In the genomic region with DNA sequence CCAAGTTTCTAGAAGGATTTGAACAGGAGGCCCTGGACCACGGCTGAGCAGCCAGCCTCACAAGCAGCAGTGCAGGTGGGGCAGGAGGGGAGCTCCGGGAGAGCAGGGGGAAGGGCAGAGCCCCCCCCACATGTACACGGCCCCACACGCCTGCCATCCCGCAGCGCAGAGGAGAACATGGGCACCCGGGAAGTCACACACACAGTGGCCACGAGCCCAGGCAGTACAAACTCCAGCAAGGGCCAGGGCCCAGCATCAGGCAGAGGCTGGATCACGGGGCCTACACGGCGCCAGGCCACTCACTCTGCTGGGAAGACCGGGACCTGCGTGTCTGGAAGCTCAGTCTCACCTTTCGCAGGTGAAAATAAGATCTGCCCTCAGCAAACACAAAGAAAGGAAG, we compare ENCODE assay signal across 1 cellular context.
A peak's percentile ranks its signal among the peaks of the same experiment; 100 is the strongest.
TF ChIP-seq lines count a peak whose summit lies in the region.

No MANE protein-coding gene starts in this region.

TF ChIP-seq in K562, 482 proteins besides CTCF, POLR2A, EP300 and RAD21:
- TF ChIP-seq C11orf30 (IDR thresholded peaks at IDR 0.05; ENCODE audit: low read depth) (no peak), RBFOX2 (IDR thresholded peaks at IDR 0.05; ENCODE audit: low read depth, low read length) (peak; percentile 48), POLR2G (IDR thresholded peaks at IDR 0.05; ENCODE audit: low read depth, low read length) (peak; percentile 58)
